Comparison of ENCODE assay signal across 1 cellular context in genomic region chr7:23955600-23956149, GRCh38.
TF ChIP-seq lines count a peak whose summit lies in the region.

No MANE protein-coding gene starts in this region.

TF ChIP-seq in IMR-90, 13 proteins besides CTCF, POLR2A, EP300 and RAD21 (continued from another document):
- TF ChIP-seq ELK1 (IDR thresholded peaks at IDR 0.05; ENCODE audit: borderline replicate concordance, low read depth, low read length) (no peak), NFE2L2 (IDR thresholded peaks at IDR 0.05; ENCODE audit: low read depth, low read length) (no peak), SMC3 (IDR thresholded peaks at IDR 0.05; ENCODE audit: low read depth, low read length) (no peak), MAFK (IDR thresholded peaks at IDR 0.05; ENCODE audit: low read depth, low read length) (no peak), MXI1 (IDR thresholded peaks at IDR 0.05; ENCODE audit: borderline replicate concordance, low read depth, low read length) (no peak), RFX5 (IDR thresholded peaks at IDR 0.05; ENCODE audit: low read depth, low read length) (no peak), CEBPB (IDR thresholded peaks at IDR 0.05; ENCODE audit: low read depth, low read length) (no peak)
